ENCODE assay signal across 2 cellular contexts in the genomic region with DNA sequence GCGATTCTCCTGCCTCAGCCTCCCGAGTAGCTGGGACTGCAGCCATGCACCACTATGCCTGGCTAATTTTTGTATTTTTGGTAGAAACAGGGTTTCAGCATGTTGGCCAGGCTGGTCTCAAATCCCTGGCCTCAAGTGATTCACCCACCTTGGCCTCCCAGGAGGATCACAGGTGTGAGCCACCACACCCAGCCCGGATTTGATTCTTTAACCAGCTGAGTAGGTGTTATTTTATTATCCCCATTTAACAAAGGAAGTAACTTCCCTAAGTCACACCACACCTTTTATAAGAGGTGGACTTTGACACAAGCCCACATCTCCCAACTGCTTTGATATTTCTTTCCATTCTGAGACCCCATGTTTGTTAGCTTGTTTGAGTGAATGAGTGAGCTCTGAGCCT.
TF ChIP-seq lines count a peak whose summit lies in the region.

No MANE protein-coding gene starts in this region.

TF ChIP-seq in GM23338, 12 proteins besides CTCF, POLR2A, EP300 and RAD21 (continued from another document):
- TF ChIP-seq, protein P1, sequence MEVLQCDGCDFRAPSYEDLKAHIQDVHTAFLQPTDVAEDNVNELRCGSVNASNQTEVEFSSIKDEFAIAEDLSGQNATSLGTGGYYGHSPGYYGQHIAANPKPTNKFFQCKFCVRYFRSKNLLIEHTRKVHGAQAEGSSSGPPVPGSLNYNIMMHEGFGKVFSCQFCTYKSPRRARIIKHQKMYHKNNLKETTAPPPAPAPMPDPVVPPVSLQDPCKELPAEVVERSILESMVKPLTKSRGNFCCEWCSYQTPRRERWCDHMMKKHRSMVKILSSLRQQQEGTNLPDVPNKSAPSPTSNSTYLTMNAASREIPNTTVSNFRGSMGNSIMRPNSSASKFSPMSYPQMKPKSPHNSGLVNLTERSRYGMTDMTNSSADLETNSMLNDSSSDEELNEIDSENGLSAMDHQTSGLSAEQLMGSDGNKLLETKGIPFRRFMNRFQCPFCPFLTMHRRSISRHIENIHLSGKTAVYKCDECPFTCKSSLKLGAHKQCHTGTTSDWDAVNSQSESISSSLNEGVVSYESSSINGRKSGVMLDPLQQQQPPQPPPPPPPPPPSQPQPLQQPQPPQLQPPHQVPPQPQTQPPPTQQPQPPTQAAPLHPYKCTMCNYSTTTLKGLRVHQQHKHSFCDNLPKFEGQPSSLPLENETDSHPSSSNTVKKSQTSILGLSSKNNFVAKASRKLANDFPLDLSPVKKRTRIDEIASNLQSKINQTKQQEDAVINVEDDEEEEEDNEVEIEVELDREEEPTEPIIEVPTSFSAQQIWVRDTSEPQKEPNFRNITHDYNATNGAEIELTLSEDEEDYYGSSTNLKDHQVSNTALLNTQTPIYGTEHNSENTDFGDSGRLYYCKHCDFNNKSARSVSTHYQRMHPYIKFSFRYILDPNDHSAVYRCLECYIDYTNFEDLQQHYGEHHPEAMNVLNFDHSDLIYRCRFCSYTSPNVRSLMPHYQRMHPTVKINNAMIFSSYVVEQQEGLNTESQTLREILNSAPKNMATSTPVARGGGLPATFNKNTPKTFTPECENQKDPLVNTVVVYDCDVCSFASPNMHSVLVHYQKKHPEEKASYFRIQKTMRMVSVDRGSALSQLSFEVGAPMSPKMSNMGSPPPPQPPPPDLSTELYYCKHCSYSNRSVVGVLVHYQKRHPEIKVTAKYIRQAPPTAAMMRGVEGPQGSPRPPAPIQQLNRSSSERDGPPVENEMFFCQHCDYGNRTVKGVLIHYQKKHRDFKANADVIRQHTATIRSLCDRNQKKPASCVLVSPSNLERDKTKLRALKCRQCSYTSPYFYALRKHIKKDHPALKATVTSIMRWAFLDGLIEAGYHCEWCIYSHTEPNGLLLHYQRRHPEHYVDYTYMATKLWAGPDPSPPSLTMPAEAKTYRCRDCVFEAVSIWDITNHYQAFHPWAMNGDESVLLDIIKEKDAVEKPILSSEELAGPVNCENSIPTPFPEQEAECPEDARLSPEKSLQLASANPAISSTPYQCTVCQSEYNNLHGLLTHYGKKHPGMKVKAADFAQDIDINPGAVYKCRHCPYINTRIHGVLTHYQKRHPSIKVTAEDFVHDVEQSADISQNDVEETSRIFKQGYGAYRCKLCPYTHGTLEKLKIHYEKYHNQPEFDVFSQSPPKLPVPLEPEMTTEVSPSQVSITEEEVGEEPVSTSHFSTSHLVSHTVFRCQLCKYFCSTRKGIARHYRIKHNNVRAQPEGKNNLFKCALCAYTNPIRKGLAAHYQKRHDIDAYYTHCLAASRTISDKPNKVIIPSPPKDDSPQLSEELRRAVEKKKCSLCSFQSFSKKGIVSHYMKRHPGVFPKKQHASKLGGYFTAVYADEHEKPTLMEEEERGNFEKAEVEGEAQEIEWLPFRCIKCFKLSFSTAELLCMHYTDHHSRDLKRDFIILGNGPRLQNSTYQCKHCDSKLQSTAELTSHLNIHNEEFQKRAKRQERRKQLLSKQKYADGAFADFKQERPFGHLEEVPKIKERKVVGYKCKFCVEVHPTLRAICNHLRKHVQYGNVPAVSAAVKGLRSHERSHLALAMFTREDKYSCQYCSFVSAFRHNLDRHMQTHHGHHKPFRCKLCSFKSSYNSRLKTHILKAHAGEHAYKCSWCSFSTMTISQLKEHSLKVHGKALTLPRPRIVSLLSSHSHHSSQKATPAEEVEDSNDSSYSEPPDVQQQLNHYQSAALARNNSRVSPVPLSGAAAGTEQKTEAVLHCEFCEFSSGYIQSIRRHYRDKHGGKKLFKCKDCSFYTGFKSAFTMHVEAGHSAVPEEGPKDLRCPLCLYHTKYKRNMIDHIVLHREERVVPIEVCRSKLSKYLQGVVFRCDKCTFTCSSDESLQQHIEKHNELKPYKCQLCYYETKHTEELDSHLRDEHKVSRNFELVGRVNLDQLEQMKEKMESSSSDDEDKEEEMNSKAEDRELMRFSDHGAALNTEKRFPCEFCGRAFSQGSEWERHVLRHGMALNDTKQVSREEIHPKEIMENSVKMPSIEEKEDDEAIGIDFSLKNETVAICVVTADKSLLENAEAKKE (CRISPR knock-in tag; IDR thresholded peaks at IDR 0.05) = no peak
- TF ChIP-seq ZNF331 (CRISPR knock-in tag; IDR thresholded peaks at IDR 0.05; ENCODE audit: low read depth) = no peak
- TF ChIP-seq STAT1 (IDR thresholded peaks at IDR 0.05; ENCODE audit: unreplicated experiment) = no peak
- TF ChIP-seq, protein P2, sequence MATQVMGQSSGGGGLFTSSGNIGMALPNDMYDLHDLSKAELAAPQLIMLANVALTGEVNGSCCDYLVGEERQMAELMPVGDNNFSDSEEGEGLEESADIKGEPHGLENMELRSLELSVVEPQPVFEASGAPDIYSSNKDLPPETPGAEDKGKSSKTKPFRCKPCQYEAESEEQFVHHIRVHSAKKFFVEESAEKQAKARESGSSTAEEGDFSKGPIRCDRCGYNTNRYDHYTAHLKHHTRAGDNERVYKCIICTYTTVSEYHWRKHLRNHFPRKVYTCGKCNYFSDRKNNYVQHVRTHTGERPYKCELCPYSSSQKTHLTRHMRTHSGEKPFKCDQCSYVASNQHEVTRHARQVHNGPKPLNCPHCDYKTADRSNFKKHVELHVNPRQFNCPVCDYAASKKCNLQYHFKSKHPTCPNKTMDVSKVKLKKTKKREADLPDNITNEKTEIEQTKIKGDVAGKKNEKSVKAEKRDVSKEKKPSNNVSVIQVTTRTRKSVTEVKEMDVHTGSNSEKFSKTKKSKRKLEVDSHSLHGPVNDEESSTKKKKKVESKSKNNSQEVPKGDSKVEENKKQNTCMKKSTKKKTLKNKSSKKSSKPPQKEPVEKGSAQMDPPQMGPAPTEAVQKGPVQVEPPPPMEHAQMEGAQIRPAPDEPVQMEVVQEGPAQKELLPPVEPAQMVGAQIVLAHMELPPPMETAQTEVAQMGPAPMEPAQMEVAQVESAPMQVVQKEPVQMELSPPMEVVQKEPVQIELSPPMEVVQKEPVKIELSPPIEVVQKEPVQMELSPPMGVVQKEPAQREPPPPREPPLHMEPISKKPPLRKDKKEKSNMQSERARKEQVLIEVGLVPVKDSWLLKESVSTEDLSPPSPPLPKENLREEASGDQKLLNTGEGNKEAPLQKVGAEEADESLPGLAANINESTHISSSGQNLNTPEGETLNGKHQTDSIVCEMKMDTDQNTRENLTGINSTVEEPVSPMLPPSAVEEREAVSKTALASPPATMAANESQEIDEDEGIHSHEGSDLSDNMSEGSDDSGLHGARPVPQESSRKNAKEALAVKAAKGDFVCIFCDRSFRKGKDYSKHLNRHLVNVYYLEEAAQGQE (IDR thresholded peaks at IDR 0.05; ENCODE audit: unreplicated experiment) = no peak
- TF ChIP-seq CREB1 (CRISPR knock-in tag; IDR thresholded peaks at IDR 0.05; ENCODE audit: low read depth) = no peak
- TF ChIP-seq EZH2phosphoT487 (IDR thresholded peaks at IDR 0.05; ENCODE audit: unreplicated experiment) = no peak
- TF ChIP-seq JUNB (IDR thresholded peaks at IDR 0.05; ENCODE audit: unreplicated experiment) = no peak
- no peak for TF ChIP-seq ZNF114 (CRISPR knock-in tag; IDR thresholded peaks at IDR 0.05)

TF ChIP-seq in WTC11, 78 proteins besides CTCF, POLR2A, EP300 and RAD21 (continued from another document):
- TF ChIP-seq ZBTB21 (CRISPR knock-in tag; IDR thresholded peaks at IDR 0.05; ENCODE audit: borderline replicate concordance) = no peak
- no peak for TF ChIP-seq GRHL2 (CRISPR knock-in tag; IDR thresholded peaks at IDR 0.05; ENCODE audit: insufficient replicate concordance, severe bottlenecking)
- TF ChIP-seq, protein P3, sequence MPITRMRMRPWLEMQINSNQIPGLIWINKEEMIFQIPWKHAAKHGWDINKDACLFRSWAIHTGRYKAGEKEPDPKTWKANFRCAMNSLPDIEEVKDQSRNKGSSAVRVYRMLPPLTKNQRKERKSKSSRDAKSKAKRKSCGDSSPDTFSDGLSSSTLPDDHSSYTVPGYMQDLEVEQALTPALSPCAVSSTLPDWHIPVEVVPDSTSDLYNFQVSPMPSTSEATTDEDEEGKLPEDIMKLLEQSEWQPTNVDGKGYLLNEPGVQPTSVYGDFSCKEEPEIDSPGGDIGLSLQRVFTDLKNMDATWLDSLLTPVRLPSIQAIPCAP (CRISPR knock-in tag; IDR thresholded peaks at IDR 0.05) = no peak
- TF ChIP-seq, protein P4, sequence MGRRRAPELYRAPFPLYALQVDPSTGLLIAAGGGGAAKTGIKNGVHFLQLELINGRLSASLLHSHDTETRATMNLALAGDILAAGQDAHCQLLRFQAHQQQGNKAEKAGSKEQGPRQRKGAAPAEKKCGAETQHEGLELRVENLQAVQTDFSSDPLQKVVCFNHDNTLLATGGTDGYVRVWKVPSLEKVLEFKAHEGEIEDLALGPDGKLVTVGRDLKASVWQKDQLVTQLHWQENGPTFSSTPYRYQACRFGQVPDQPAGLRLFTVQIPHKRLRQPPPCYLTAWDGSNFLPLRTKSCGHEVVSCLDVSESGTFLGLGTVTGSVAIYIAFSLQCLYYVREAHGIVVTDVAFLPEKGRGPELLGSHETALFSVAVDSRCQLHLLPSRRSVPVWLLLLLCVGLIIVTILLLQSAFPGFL (CRISPR knock-in tag; IDR thresholded peaks at IDR 0.05; ENCODE audit: borderline replicate concordance) = no peak
- no peak for TF ChIP-seq NR3C1 (CRISPR knock-in tag; conservative IDR thresholded peaks at IDR 0.05; ENCODE audit: low read depth)
- no peak for TF ChIP-seq ZNF232 (CRISPR knock-in tag; IDR thresholded peaks at IDR 0.05)
- TF ChIP-seq, protein P5, sequence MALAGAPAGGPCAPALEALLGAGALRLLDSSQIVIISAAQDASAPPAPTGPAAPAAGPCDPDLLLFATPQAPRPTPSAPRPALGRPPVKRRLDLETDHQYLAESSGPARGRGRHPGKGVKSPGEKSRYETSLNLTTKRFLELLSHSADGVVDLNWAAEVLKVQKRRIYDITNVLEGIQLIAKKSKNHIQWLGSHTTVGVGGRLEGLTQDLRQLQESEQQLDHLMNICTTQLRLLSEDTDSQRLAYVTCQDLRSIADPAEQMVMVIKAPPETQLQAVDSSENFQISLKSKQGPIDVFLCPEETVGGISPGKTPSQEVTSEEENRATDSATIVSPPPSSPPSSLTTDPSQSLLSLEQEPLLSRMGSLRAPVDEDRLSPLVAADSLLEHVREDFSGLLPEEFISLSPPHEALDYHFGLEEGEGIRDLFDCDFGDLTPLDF (CRISPR knock-in tag; IDR thresholded peaks at IDR 0.05) = no peak
- TF ChIP-seq, protein P6, sequence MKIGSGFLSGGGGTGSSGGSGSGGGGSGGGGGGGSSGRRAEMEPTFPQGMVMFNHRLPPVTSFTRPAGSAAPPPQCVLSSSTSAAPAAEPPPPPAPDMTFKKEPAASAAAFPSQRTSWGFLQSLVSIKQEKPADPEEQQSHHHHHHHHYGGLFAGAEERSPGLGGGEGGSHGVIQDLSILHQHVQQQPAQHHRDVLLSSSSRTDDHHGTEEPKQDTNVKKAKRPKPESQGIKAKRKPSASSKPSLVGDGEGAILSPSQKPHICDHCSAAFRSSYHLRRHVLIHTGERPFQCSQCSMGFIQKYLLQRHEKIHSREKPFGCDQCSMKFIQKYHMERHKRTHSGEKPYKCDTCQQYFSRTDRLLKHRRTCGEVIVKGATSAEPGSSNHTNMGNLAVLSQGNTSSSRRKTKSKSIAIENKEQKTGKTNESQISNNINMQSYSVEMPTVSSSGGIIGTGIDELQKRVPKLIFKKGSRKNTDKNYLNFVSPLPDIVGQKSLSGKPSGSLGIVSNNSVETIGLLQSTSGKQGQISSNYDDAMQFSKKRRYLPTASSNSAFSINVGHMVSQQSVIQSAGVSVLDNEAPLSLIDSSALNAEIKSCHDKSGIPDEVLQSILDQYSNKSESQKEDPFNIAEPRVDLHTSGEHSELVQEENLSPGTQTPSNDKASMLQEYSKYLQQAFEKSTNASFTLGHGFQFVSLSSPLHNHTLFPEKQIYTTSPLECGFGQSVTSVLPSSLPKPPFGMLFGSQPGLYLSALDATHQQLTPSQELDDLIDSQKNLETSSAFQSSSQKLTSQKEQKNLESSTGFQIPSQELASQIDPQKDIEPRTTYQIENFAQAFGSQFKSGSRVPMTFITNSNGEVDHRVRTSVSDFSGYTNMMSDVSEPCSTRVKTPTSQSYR (CRISPR knock-in tag; IDR thresholded peaks at IDR 0.05) = no peak
- TF ChIP-seq, protein P7, sequence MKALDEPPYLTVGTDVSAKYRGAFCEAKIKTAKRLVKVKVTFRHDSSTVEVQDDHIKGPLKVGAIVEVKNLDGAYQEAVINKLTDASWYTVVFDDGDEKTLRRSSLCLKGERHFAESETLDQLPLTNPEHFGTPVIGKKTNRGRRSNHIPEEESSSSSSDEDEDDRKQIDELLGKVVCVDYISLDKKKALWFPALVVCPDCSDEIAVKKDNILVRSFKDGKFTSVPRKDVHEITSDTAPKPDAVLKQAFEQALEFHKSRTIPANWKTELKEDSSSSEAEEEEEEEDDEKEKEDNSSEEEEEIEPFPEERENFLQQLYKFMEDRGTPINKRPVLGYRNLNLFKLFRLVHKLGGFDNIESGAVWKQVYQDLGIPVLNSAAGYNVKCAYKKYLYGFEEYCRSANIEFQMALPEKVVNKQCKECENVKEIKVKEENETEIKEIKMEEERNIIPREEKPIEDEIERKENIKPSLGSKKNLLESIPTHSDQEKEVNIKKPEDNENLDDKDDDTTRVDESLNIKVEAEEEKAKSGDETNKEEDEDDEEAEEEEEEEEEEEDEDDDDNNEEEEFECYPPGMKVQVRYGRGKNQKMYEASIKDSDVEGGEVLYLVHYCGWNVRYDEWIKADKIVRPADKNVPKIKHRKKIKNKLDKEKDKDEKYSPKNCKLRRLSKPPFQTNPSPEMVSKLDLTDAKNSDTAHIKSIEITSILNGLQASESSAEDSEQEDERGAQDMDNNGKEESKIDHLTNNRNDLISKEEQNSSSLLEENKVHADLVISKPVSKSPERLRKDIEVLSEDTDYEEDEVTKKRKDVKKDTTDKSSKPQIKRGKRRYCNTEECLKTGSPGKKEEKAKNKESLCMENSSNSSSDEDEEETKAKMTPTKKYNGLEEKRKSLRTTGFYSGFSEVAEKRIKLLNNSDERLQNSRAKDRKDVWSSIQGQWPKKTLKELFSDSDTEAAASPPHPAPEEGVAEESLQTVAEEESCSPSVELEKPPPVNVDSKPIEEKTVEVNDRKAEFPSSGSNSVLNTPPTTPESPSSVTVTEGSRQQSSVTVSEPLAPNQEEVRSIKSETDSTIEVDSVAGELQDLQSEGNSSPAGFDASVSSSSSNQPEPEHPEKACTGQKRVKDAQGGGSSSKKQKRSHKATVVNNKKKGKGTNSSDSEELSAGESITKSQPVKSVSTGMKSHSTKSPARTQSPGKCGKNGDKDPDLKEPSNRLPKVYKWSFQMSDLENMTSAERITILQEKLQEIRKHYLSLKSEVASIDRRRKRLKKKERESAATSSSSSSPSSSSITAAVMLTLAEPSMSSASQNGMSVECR (CRISPR knock-in tag; IDR thresholded peaks at IDR 0.05; ENCODE audit: borderline replicate concordance) = no peak
- TF ChIP-seq ETV6 (CRISPR knock-in tag; IDR thresholded peaks at IDR 0.05) = no peak
- TF ChIP-seq SOX15 (CRISPR knock-in tag; IDR thresholded peaks at IDR 0.05) = no peak
- no peak for TF ChIP-seq ZNF219 (CRISPR knock-in tag; IDR thresholded peaks at IDR 0.05; ENCODE audit: borderline replicate concordance)
